In genomic region chr17:33832295-33832694, GRCh38 we compare ENCODE assay signal across 25 cellular contexts.
"Had no signal": no experiment of that assay in that cellular context is flagged by ENCODE, and none has a peak within 500 bp of the region (broad histone marks: within the 10 kb centered on the region; RNA-seq: fewer than 3 reads in every experiment).

No MANE protein-coding gene starts in this region.

- H3K4me3 ChIP-seq: adrenal gland, ascending aorta, lower lobe of right lung, spleen, thoracic aorta, upper lobe of right lung had no signal

- FAIRE-seq: endothelial cell of umbilical vein, islet of Langerhans had no signal

- H3K27ac ChIP-seq: adrenal gland, ascending aorta, brain microvascular endothelial cell, lower lobe of right lung, spleen, thoracic aorta, upper lobe of right lung had no signal

- H3K27me3 ChIP-seq: adrenal gland, ascending aorta, brain microvascular endothelial cell, spleen, upper lobe of right lung had no signal

- H3K9me3 ChIP-seq: adrenal gland, ascending aorta, lower lobe of right lung, spleen, thoracic aorta, upper lobe of right lung had no signal

- ATAC-seq: activated CD8-positive, alpha-beta T cell treated with anti-CD3 and anti-CD28 coated beads, Interleukin-2, amount 10 ng/mL, durations not matched to agents 7 days and 5 days; activated T-helper 17 cell treated with anti-CD3 and anti-CD28 coated beads, Interleukin-2, amount 50 U/mL, for 72 hours; esophagus mucosa; left cardiac atrium; lower lobe of right lung; upper lobe of right lung had no signal

- DNase-seq: activated CD4-positive, alpha-beta T cell treated with anti-CD3 and anti-CD28 coated beads for 1 hour; activated CD4-positive, alpha-beta T cell treated with anti-CD3 and anti-CD28 coated beads, Interleukin-2, amount 50 U/mL, for 1 hour; activated CD8-positive, alpha-beta T cell treated with anti-CD3 and anti-CD28 coated beads, Interleukin-2, amount 10 ng/mL, durations not matched to agents 7 days and 5 days; activated T-cell treated with anti-CD3 and anti-CD28 coated beads, Interleukin-2, amount 50 U/mL, for 1 hour; adrenal gland; brain microvascular endothelial cell; caudate nucleus; dermis blood vessel endothelial cell; effector CD8-positive, alpha-beta T cell; foreskin melanocyte; left cardiac atrium; lower lobe of right lung; naive B cell; retina; spleen; stimulated activated CD4-positive, alpha-beta T cell treated with anti-CD3 and anti-CD28 coated beads, Interleukin-4, amount 100 ng/mL, for 1 hour; stimulated activated naive CD4-positive, alpha-beta T cell treated with Interleukin-2 at 50 U/mL for 16 hours; T-helper 9 cell; upper lobe of right lung had no signal

- H3K4me1 ChIP-seq: adrenal gland, ascending aorta, lower lobe of right lung, spleen, upper lobe of right lung had no signal

- H3K36me3 ChIP-seq: adrenal gland, ascending aorta, brain microvascular endothelial cell, lower lobe of right lung, spleen, thoracic aorta, upper lobe of right lung had no signal
